ENCODE assay signal across 8 cellular contexts in genomic region chr9:37485389-37486255, GRCh38. TPM values are rescaled to one million over a fixed set of nuclear protein-coding genes. Genes with fewer than 3 reads are reported as not detected.
DNase-seq lines count a peak whose midpoint lies in the region; ATAC-seq and TF ChIP-seq lines count a peak whose summit lies in the region.

Gene POLR1E (plus strand): TSS chr9:37485948. CDS start chr9:37486048, 100 bp downstream.

- H3K9me1 ChIP-seq in IMR-90 (ENCODE audit: insufficient read depth, low read length), result peaks cover 5% of the 10 kb centered on the region; the same call in 1 of the 2 replicates

- H4K8ac ChIP-seq in IMR-90 (ENCODE audit: low read depth in 2 of 2, low read length in 2 of 2), result peak within 1 kb of the TSS; percentile 56 to 74

- CTCF ChIA-PET in IMR-90 (lab: Yijun Ruan, JAX), result no interaction called here
- CTCF ChIA-PET in OCI-LY7 (lab: Charles Lee; ENCODE audit: unreplicated experiment), result interaction anchor here (0.6 to 0.9 kb wide), 3 partner anchors 11 to 106 kb away, joined by 3 to 4 read pairs (median 3); no protein-coding TSS in a partner anchor

- H2BK120ac ChIP-seq in IMR-90 (ENCODE audit: low read depth, low read length), result peak within 1 kb of the TSS; percentile 37

- no peak for TF ChIP-seq RAD21 in IMR-90 (IDR thresholded peaks at IDR 0.05; ENCODE audit: low read length)

- H3K4me2 ChIP-seq in IMR-90 (ENCODE audit: low read depth, low read length) (peak within 1 kb of the TSS; percentile 97), OCI-LY7 (ENCODE audit: low read length) (peak within 1 kb of the TSS; percentile 90)

- peaks cover 5% of the 10 kb centered on the region for H3K36me3 ChIP-seq in IMR-90 (ENCODE audit: control insufficient read depth, insufficient read depth, low read length)
- peaks cover 44% of the 10 kb centered on the region for H3K36me3 ChIP-seq in OCI-LY7 (ENCODE audit: insufficient read depth, low read length)

- peak within 1 kb of the TSS; percentile 76 for H3K56ac ChIP-seq in IMR-90 (ENCODE audit: extremely low read depth, insufficient read depth, low read length)

- no TSS peak for BruUV-seq in IMR-90 (replicated peaks; lab: Mats Ljungman, UMichigan)
- BruUV-seq in OCI-LY7 (replicated peaks; lab: Mats Ljungman, UMichigan), result no TSS peak

- peak within 1 kb of the TSS; percentile 77 for H4K91ac ChIP-seq in IMR-90 (ENCODE audit: insufficient read depth, low read depth, low read length)

- H2BK15ac ChIP-seq in IMR-90 (ENCODE audit: low read depth, low read length), result peak within 1 kb of the TSS; percentile 5; the same call in 1 of the 3 replicates

- peak within 1 kb of the TSS; percentile 79 for H3K14ac ChIP-seq in IMR-90 (replicated peaks; ENCODE audit: low read depth, low read length)

- H3K9me3 ChIP-seq in IMR-90 (ENCODE audit: control insufficient read depth, insufficient read depth, low read length) (no peaks in the 10 kb centered on the region), OCI-LY7 (ENCODE audit: low read length) (no peaks in the 10 kb centered on the region), mononuclear cell (ENCODE audit: low read depth, low read length) (no peaks in the 10 kb centered on the region)

- peak; percentile 95 for TF ChIP-seq POLR2A in IMR-90 (IDR thresholded peaks at IDR 0.05; ENCODE audit: low read depth, low read length)

- H3K9me2 ChIP-seq in OCI-LY7 (ENCODE audit: insufficient read depth, low read length), result no peaks in the 10 kb centered on the region

- peak within 1 kb of the TSS; percentile 29 for H2BK5ac ChIP-seq in IMR-90 (ENCODE audit: low read depth, low read length, poor library complexity, severe bottlenecking)

- H3K18ac ChIP-seq in IMR-90 (ENCODE audit: low read depth, low read length), result no peak within 1 kb of the TSS

- peak within 1 kb of the TSS; percentile 77 for H2AK5ac ChIP-seq in IMR-90 (ENCODE audit: low read depth, low read length)

- H3K9ac ChIP-seq in IMR-90 (ENCODE audit: low read depth, low read length), result peak within 1 kb of the TSS; percentile 59

- H3K4me3 ChIP-seq in IMR-90 (ENCODE audit: insufficient read depth, low read depth, low read length) (peak within 1 kb of the TSS; percentile 77), OCI-LY7 (ENCODE audit: low read depth, low read length, poor library complexity, severe bottlenecking) (peak within 1 kb of the TSS; percentile 86), mononuclear cell (ENCODE audit: low read length) (peak within 1 kb of the TSS; percentile 66)

- WGBS in IMR-90 (ENCODE audit: extremely low coverage in 2 of 2, insufficient read length in 1 of 2), 2 experiments, result 0% methylated on average over 26 of the region's 56 CpGs; no CpG with 5 or more reads in 1 of the 2 experiments

- H2AFZ ChIP-seq in IMR-90 (replicated peaks; ENCODE audit: low read length, poor library complexity), result peak within 1 kb of the TSS; percentile 81
- H2AFZ ChIP-seq in OCI-LY7 (ENCODE audit: low read length), result peak within 1 kb of the TSS; percentile 87

- peak within 1 kb of the TSS; percentile 61 for H3K4ac ChIP-seq in IMR-90 (ENCODE audit: low read depth, low read length)

- peak within 1 kb of the TSS; percentile 76 for H3K27ac ChIP-seq in IMR-90 (ENCODE audit: insufficient read depth, low read length)
- peak within 1 kb of the TSS; percentile 51 for H3K27ac ChIP-seq in OCI-LY7 (ENCODE audit: low read depth, low read length, poor library complexity, severe bottlenecking)

- peaks cover 12 to 27% of the 10 kb centered on the region in 2 experiments; a peak in 3 of 4 replicates for H3K79me1 ChIP-seq in IMR-90 (ENCODE audit: low read depth in 1 of 2, low read length in 2 of 2)

- intact Hi-C loops in IMR-90 (cut with micrococcal nuclease), result loop anchor here (10.0 kb wide), 1 partner anchor 919 kb away; no protein-coding TSS in a partner anchor
- intact Hi-C loops in OCI-LY7 (cut with micrococcal nuclease; ENCODE audit: unreplicated experiment), result loop anchor here (5.0 kb wide), 2 partner anchors 47 to 107 kb away; partner anchors contain the start of gene TOMM5

- H4K5ac ChIP-seq in IMR-90 (ENCODE audit: low read depth, low read length), result peak within 1 kb of the TSS; percentile 84

- peaks cover 7% of the 10 kb centered on the region; the same call in 1 of the 2 replicates for H4K20me1 ChIP-seq in IMR-90 (ENCODE audit: insufficient read depth, low read length)
- 0 out of 2 replicates have a peak, but pooled peaks cover 4% of the 10 kb centered on the region for H4K20me1 ChIP-seq in OCI-LY7 (ENCODE audit: insufficient read depth, low read length)

- peak; percentile 95 for ATAC-seq in GM21528 (IDR thresholded peaks at IDR 0.05; ENCODE audit: low FRiP score, unreplicated experiment)
- peak; percentile 91 for ATAC-seq in IMR-90 (ENCODE audit: low read depth)

- H3K4me1 ChIP-seq in IMR-90 (ENCODE audit: control insufficient read depth, insufficient read depth, low read length) (peaks cover 11% of the 10 kb centered on the region), OCI-LY7 (ENCODE audit: insufficient read depth, low read length, poor library complexity, severe bottlenecking) (peaks cover 36% of the 10 kb centered on the region), mononuclear cell (ENCODE audit: insufficient read depth, low read length) (peaks cover 22% of the 10 kb centered on the region)

- peaks cover 30% of the 10 kb centered on the region for H3K79me2 ChIP-seq in OCI-LY7 (ENCODE audit: insufficient read depth, low read depth, low read length)

- in situ Hi-C loops in IMR-90 (cut with MboI; ENCODE audit: low sequenced_read_pairs), result loop anchor here (10.0 to 25.0 kb wide), 3 partner anchors 289 to 877 kb away; partner anchors contain the start of gene SHB

- peak within 1 kb of the TSS; percentile 72 for H3K23ac ChIP-seq in IMR-90 (ENCODE audit: low read depth, low read length)

- peak within 1 kb of the TSS; percentile 98 for H2AK9ac ChIP-seq in IMR-90 (replicated peaks; ENCODE audit: low read depth, low read length, poor library complexity)

- DNase-seq in DMS 273 treated with DMSO at 0.1 percent for 48 hours (lab: John Stamatoyannopoulos, UW) (peak; percentile 85), IMR-90 (peak; percentile 89), OCI-LY7 (ENCODE audit: low spot score) (peak; percentile 98), activated T-cell treated with anti-CD3 and anti-CD28 coated beads for 1 hour (ENCODE audit: low read depth) (peak; percentile 95), epidermal melanocyte (ENCODE audit: insufficient read length, low spot score) (peak; percentile 89)
- peak; percentile 95 for DNase-seq in stimulated activated CD8-positive, alpha-beta memory T cell treated with anti-CD3 and anti-CD28 coated beads, Interleukin-2, amount 100 ng/mL, for 48 hours (ENCODE audit: low read depth in 2 of 2)

- dilution Hi-C loops in IMR-90 (cut with HindIII; ENCODE audit: low sequenced_read_pairs, unreplicated experiment), result no loop called here

- no peak within 1 kb of the TSS; the same call in 1 of the 2 replicates for H2BK20ac ChIP-seq in IMR-90 (ENCODE audit: low read depth, low read length)

- POLR2A ChIA-PET in IMR-90 (lab: Charles Lee; ENCODE audit: unreplicated experiment) (no interaction called here), OCI-LY7 (lab: Charles Lee) (interaction anchor here (0.6 to 2.1 kb wide), 16 partner anchors 10 to 425 kb away, joined by 3 to 8 read pairs (median 4); partner anchors contain the start of genes TOMM5 and ZBTB5)

- peaks cover 4% of the 10 kb centered on the region; the same call in 1 of the 2 replicates for H3K27me3 ChIP-seq in IMR-90 (ENCODE audit: control insufficient read depth, insufficient read depth, low read length)
- peaks cover 7% of the 10 kb centered on the region for H3K27me3 ChIP-seq in mononuclear cell (ENCODE audit: insufficient read depth, low read length)

- TF ChIP-seq CTCF in IMR-90 (conservative IDR thresholded peaks at IDR 0.05; ENCODE audit: low read depth, low read length) (no peak), OCI-LY7 (conservative IDR thresholded peaks at IDR 0.05; ENCODE audit: low read length) (no peak)

TF ChIP-seq in IMR-90, 13 proteins besides CTCF, POLR2A, EP300 and RAD21:
- TF ChIP-seq RFX5 (IDR thresholded peaks at IDR 0.05; ENCODE audit: low read depth, low read length), result no peak
- no peak for TF ChIP-seq RCOR1 (IDR thresholded peaks at IDR 0.05; ENCODE audit: insufficient replicate concordance, low read length)
- TF ChIP-seq SMC3 (IDR thresholded peaks at IDR 0.05; ENCODE audit: low read depth, low read length), result no peak
- TF ChIP-seq MAFK (IDR thresholded peaks at IDR 0.05; ENCODE audit: low read depth, low read length), result no peak
- peak; percentile 72; the same call in 1 of the 2 replicates for TF ChIP-seq MAZ (IDR thresholded peaks at IDR 0.05; ENCODE audit: borderline replicate concordance, low read depth, low read length)
- no peak for TF ChIP-seq FOS (IDR thresholded peaks at IDR 0.05; ENCODE audit: low read depth, low read length)
- peak; percentile 97 for TF ChIP-seq MXI1 (IDR thresholded peaks at IDR 0.05; ENCODE audit: borderline replicate concordance, low read depth, low read length)
- TF ChIP-seq BHLHE40 (IDR thresholded peaks at IDR 0.05; ENCODE audit: low read depth, low read length), result peak; percentile 40; the same call in 1 of the 2 replicates
- TF ChIP-seq USF2 (IDR thresholded peaks at IDR 0.05; ENCODE audit: low read depth, low read length), result peak; percentile 79
- no peak for TF ChIP-seq ELK1 (IDR thresholded peaks at IDR 0.05; ENCODE audit: borderline replicate concordance, low read depth, low read length)
TF ChIP-seq in IMR-90: peak in this region for 4.

RNA-seq across cellular contexts. Expression of gene POLR1E, which starts in this region (rescaled TPM):
- total RNA-seq in IMR-90 (2012; rRNA removed) (67.5 and 71.9 TPM in 2 replicates), OCI-LY7 (2022) (40.5 and 47.6 TPM in 2 replicates), mononuclear cell (28.9 TPM)
- 42.7 and 48.0 TPM in 2 replicates for polyA plus RNA-seq in IMR-90 (2012; rRNA removed)
- 18.3 and 30.3 TPM in 2 replicates for polyA plus RNA-seq in IMR-90 (2012; cell fraction: cytosol; rRNA removed)
- 7.5 and 23.9 TPM in 2 replicates for polyA plus RNA-seq in IMR-90 (2012; cell fraction: nucleus; rRNA removed; ENCODE audit: low replicate concordance)
- total RNA-seq in OCI-LY7 (2014; rRNA removed; shearing (Covaris generic)), result 41.0 and 44.3 TPM in 2 replicates

Comparison
In these comparisons a context has a peak if more than half of its experiments do, and no peak if none do; other contexts are left out.
1. Peak in every context shown above with its lines: DNase-seq, ATAC-seq, H3K4me3 ChIP-seq and H3K27ac ChIP-seq.